ENCODE assay signal across 8 cellular contexts in the genomic region with DNA sequence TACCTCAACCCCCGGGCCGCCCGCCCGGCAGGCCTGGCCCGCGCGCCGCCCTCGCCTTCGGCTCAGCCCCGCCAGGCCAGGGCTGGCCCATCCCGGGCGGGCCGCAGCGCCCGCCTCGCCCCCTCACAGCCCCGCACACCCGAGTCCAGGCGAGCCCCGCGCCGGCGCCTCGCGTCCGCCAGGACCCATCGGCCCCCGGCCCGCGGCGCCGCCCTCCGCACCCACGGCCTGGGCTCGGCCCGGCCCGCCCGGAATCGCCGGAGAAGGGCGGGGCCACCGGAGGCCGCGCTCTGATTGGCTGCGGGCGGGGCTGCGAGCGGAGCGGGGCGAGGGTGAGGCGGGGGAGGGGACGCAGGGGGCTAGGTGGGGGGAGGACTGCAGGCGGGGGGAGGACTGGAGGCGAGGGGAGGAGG. TPM values are rescaled to one million over a fixed set of nuclear protein-coding genes. Genes with fewer than 3 reads are reported as not detected.
A peak's percentile ranks its signal among the peaks of the same experiment; 100 is the strongest.
DNase-seq lines count a peak whose midpoint lies in the region; ATAC-seq lines count a peak whose summit lies in the region.

No MANE protein-coding gene starts in this region.

- H3K27ac ChIP-seq in neuronal stem cell (replicated peaks; ENCODE audit: low read length): peak overlapping the region; percentile 96

- H4K91ac ChIP-seq in neuronal stem cell (ENCODE audit: low read depth, low read length, poor library complexity): no peak overlapping the region

- WGBS in neuronal stem cell (ENCODE audit: extremely low coverage in 2 of 2, insufficient read length in 2 of 2, insufficient replicate concordance in 1 of 2), 2 donors: no CpG with 5 or more reads among the region's 55 CpGs

- H2BK120ac ChIP-seq in neuronal stem cell (ENCODE audit: low read depth, low read length): no peak overlapping the region

- H2AFZ ChIP-seq in neuronal stem cell (ENCODE audit: low read length): peak overlapping the region; percentile 95

- peak overlapping the region; percentile 91 to 94 for H3K4me3 ChIP-seq in neuronal stem cell (ENCODE audit: low read length in 2 of 2)

- peak overlapping the region; percentile 97 for H3K23ac ChIP-seq in neuronal stem cell (ENCODE audit: low read depth, low read length, poor library complexity)

- H4K8ac ChIP-seq in neuronal stem cell (ENCODE audit: low read depth, low read length): no peak overlapping the region

- H3K27me3 ChIP-seq in neuronal stem cell (ENCODE audit: control insufficient read depth in 3 of 3, insufficient read depth in 3 of 3, low read depth in 1 of 3, low read length in 3 of 3): no peaks in the 10 kb centered on the region

- H3K4me2 ChIP-seq in neuronal stem cell (ENCODE audit: insufficient read depth, low read length, poor library complexity, severe bottlenecking): peak overlapping the region; percentile 72

- H3K9me3 ChIP-seq in neuronal stem cell (replicated peaks in 1 of 2; ENCODE audit: control insufficient read depth in 2 of 2, insufficient read depth in 1 of 2, low read depth in 1 of 2, low read length in 2 of 2): peaks cover 0 to 3% of the 10 kb centered on the region in 2 donors

- peak overlapping the region; percentile 84 for H3K9ac ChIP-seq in neuronal stem cell (ENCODE audit: low read depth, low read length, poor library complexity)

- peaks cover 2 to 11% of the 10 kb centered on the region in 2 donors for H3K4me1 ChIP-seq in neuronal stem cell (ENCODE audit: control insufficient read depth in 2 of 2, insufficient read depth in 1 of 2, low read depth in 1 of 2, low read length in 2 of 2)

- H3K36me3 ChIP-seq in neuronal stem cell (replicated peaks in 1 of 2; ENCODE audit: control insufficient read depth in 2 of 2, insufficient read depth in 2 of 2, low read length in 2 of 2): peaks cover 0 to 32% of the 10 kb centered on the region in 2 donors

- H2BK5ac ChIP-seq in neuronal stem cell (ENCODE audit: low read length): peak overlapping the region; percentile 96

- H3K79me1 ChIP-seq in neuronal stem cell (ENCODE audit: low read depth, low read length): no peaks in the 10 kb centered on the region

- DNase-seq in DMS53 treated with DMSO at 0.1 percent for 48 hours (lab: John Stamatoyannopoulos, UW; ENCODE audit: unreplicated experiment) (peak; percentile 53), HT-29 (ENCODE audit: low spot score) (peak; percentile 60), RKO (ENCODE audit: low spot score) (peak; percentile 74), activated gamma-delta T cell treated with Interleukin-2 at 50 U/mL for 16 hours (peak; percentile 71), foreskin melanocyte (peak; percentile 56), neuronal stem cell (ENCODE audit: low spot score) (peak; percentile 82), superior temporal gyrus (ENCODE audit: extremely low spot score) (peak; percentile 79)

- peak overlapping the region; percentile 82 for H3K14ac ChIP-seq in neuronal stem cell (ENCODE audit: low read length)

- H3K18ac ChIP-seq in neuronal stem cell (ENCODE audit: low read length): peak overlapping the region; percentile 99

- H2AK5ac ChIP-seq in neuronal stem cell (ENCODE audit: low read depth, low read length): no peak overlapping the region

- H3K4ac ChIP-seq in neuronal stem cell (ENCODE audit: low read length): no peak overlapping the region

- H2BK15ac ChIP-seq in neuronal stem cell (ENCODE audit: low read length): no peak overlapping the region

- H2BK12ac ChIP-seq in neuronal stem cell (ENCODE audit: low read length): no peak overlapping the region

- ATAC-seq in GM21381 (IDR thresholded peaks at IDR 0.05; ENCODE audit: unreplicated experiment): peak; percentile 80

RNA-seq across cellular contexts. Expression of gene UBTD2, which starts 0.3 kb away (rescaled TPM):
- 5.9 and 9.0 TPM in 2 replicates for total RNA-seq in HT-29 (2014; rRNA removed; shearing (Covaris generic))
- polyA plus RNA-seq in neuronal stem cell (2013, experiment 1 of 2): 52.4 TPM
- 53.9 TPM for polyA plus RNA-seq in neuronal stem cell (2013, experiment 2 of 2)

Comparison
In these comparisons a context has a peak if more than half of its experiments do, and no peak if none do; other contexts are left out.
1. Peak in every context shown above with its lines: DNase-seq, ATAC-seq, H3K4me3 ChIP-seq and H3K27ac ChIP-seq.